Comparison of ENCODE assay signal across 17 cellular contexts in genomic region chr2:71792926-71793761, GRCh38.
A peak's percentile ranks its signal among the peaks of the same experiment; 100 is the strongest.
DNase-seq lines count a peak whose midpoint lies in the region; ATAC-seq and TF ChIP-seq lines count a peak whose summit lies in the region.
"Had no signal": no experiment of that assay in that cellular context is flagged by ENCODE, and none has a peak within 500 bp of the region (broad histone marks: within the 10 kb centered on the region; RNA-seq: fewer than 3 reads in every experiment).

No MANE protein-coding gene starts in this region.

- peaks cover 5% of the 10 kb centered on the region for H3K27me3 ChIP-seq in adipocyte (replicated peaks; ENCODE audit: control insufficient read depth, insufficient read depth, low read length)
- H3K27me3 ChIP-seq: foreskin keratinocyte had no signal

- no peak for TF ChIP-seq CTCF in fibroblast of pulmonary artery (IDR thresholded peaks at IDR 0.05; ENCODE audit: low read length, missing control alignments)

- peak; percentile 43 for DNase-seq in GM03348 (ENCODE audit: low spot score)
- peak; percentile 62 for DNase-seq in adipocyte (ENCODE audit: low read depth)
- DNase-seq in fibroblast of pulmonary artery (ENCODE audit: low read depth): peak; percentile 40
- DNase-seq in skeletal muscle cell (ENCODE audit: low read depth): peak; percentile 21
- DNase-seq in NCI-H1048 (lab: John Stamatoyannopoulos, UW): no peak
- no peak for DNase-seq in HT-29 (ENCODE audit: low spot score)
- no peak for DNase-seq in SHP77 (lab: John Stamatoyannopoulos, UW)
- DNase-seq: activated B cell treated with CpG ODN at 0.5 μM for 24 hours; activated gamma-delta T cell; DMS79; foreskin keratinocyte; GOT3; NCI-H1930; NCI-H82; stimulated activated CD4-positive, alpha-beta T cell treated with anti-CD3 and anti-CD28 coated beads, Interleukin-2, amount 100 ng/mL, for 24 hours had no signal

- H3K4me3 ChIP-seq in adipocyte (ENCODE audit: low read length) (no peak overlapping the region), fibroblast of pulmonary artery (replicated peaks; ENCODE audit: low read depth, low read length) (no peak overlapping the region), skeletal muscle cell (ENCODE audit: low read depth, low read length) (no peak overlapping the region)

- no peak for ATAC-seq in GM19467 (IDR thresholded peaks at IDR 0.05; ENCODE audit: unreplicated experiment)
- ATAC-seq: foreskin keratinocyte; natural killer cell treated with Interleukin-12 subunit alpha and Interleukin-12 subunit beta and Interleukin-15 and Interleukin-18, amount 100 ng/mL, for 72 hours had no signal

- H3K36me3 ChIP-seq in adipocyte (ENCODE audit: control insufficient read depth, insufficient read depth, low read length, severe bottlenecking): no peaks in the 10 kb centered on the region

- H3K9ac ChIP-seq in adipocyte (ENCODE audit: low read length): no peak overlapping the region

- H3K9me3 ChIP-seq in adipocyte (ENCODE audit: control insufficient read depth, low read length): no peaks in the 10 kb centered on the region

- peaks cover 27% of the 10 kb centered on the region for H3K4me1 ChIP-seq in adipocyte (ENCODE audit: control insufficient read depth, insufficient read depth, low read length)

Comparison
In these comparisons a context has a peak if more than half of its experiments do, and no peak if none do; other contexts are left out.
1. DNase-seq: peak in GM03348 (single experiment), adipocyte (single experiment), fibroblast of pulmonary artery (single experiment) and skeletal muscle cell (single experiment); none in NCI-H1048 (single experiment), HT-29 (single experiment) and SHP77 (0 of 2).